In the genomic region with DNA sequence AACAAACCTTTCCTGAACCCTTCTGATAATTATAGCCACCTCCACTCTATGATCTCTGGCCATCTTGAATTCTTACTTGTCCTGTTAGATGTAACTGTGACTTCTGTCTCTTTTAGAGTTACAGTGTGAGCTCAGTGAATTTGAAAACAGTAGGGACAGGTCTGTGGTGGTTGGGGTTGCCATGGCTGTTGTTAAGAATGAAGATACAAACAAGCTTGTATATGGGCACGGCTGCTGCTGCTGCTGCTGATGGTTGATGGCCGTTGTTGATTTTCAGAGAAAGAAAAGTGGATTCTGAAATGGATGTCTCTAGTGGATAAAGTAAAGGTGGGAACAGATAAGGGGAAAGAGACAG, we compare ENCODE assay signal across 1 cellular context.
TF ChIP-seq lines count a peak whose summit lies in the region.

No MANE protein-coding gene starts in this region.

TF ChIP-seq in SK-N-SH treated with all-trans-retinoic acid at 6 μM for 48 hours, 23 proteins besides CTCF, POLR2A, EP300 and RAD21 (continued from another document):
- TF ChIP-seq, protein P1, sequence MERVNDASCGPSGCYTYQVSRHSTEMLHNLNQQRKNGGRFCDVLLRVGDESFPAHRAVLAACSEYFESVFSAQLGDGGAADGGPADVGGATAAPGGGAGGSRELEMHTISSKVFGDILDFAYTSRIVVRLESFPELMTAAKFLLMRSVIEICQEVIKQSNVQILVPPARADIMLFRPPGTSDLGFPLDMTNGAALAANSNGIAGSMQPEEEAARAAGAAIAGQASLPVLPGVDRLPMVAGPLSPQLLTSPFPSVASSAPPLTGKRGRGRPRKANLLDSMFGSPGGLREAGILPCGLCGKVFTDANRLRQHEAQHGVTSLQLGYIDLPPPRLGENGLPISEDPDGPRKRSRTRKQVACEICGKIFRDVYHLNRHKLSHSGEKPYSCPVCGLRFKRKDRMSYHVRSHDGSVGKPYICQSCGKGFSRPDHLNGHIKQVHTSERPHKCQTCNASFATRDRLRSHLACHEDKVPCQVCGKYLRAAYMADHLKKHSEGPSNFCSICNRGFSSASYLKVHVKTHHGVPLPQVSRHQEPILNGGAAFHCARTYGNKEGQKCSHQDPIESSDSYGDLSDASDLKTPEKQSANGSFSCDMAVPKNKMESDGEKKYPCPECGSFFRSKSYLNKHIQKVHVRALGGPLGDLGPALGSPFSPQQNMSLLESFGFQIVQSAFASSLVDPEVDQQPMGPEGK (CRISPR knock-in tag; IDR thresholded peaks at IDR 0.05; ENCODE audit: borderline replicate concordance): no peak
- TF ChIP-seq, protein P2, sequence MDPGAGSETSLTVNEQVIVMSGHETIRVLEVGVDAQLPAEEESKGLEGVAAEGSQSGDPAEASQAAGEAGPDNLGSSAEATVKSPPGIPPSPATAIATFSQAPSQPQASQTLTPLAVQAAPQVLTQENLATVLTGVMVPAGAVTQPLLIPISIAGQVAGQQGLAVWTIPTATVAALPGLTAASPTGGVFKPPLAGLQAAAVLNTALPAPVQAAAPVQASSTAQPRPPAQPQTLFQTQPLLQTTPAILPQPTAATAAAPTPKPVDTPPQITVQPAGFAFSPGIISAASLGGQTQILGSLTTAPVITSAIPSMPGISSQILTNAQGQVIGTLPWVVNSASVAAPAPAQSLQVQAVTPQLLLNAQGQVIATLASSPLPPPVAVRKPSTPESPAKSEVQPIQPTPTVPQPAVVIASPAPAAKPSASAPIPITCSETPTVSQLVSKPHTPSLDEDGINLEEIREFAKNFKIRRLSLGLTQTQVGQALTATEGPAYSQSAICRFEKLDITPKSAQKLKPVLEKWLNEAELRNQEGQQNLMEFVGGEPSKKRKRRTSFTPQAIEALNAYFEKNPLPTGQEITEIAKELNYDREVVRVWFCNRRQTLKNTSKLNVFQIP (CRISPR knock-in tag; IDR thresholded peaks at IDR 0.05; ENCODE audit: borderline replicate concordance, low read depth): no peak
- TF ChIP-seq ZNF8 (CRISPR knock-in tag; IDR thresholded peaks at IDR 0.05): no peak
- no peak for TF ChIP-seq ZC3H10 (CRISPR knock-in tag; IDR thresholded peaks at IDR 0.05)
